7 cellular contexts compared by ENCODE assay signal in the genomic region with DNA sequence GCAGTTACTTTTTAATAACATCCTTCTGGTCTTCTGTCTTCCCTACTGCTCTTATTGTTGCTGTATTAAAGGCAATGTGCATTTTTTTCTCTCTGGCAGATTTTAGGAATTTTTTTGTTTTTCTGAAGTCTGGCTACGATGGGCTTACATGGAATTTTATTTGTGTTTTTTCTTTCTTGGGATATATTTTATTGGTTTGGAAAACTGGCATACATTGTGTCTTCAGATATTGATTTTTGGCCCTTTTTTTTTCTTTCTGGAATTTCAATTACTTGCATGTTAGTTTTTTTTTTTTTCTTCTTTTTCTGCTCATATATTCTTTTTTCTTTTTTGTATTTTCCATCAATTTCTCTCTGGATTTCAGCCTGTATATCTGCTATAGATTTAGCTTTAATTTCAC.
"Had no signal": no experiment of that assay in that cellular context is flagged by ENCODE, and none has a peak within 500 bp of the region (broad histone marks: within the 10 kb centered on the region; RNA-seq: fewer than 3 reads in every experiment).

No MANE protein-coding gene starts in this region.

- H3K9me3 Mint-ChIP-seq: IgD-negative memory B cell had no signal

- H3K27me3 Mint-ChIP-seq: IgD-negative memory B cell had no signal

- DNase-seq: IMR-90, KBM-7, KG1 had no signal

- H3K4me3 Mint-ChIP-seq: IgD-negative memory B cell had no signal

- H3K27ac Mint-ChIP-seq: IgD-negative memory B cell had no signal

- FAIRE-seq: HepG2, HTR-8/SVneo had no signal

- H3K27ac ChIP-seq: HL-60 had no signal

- ATAC-seq: HepG2 had no signal
